ENCODE assay signal across 1 cellular context in the genomic region with DNA sequence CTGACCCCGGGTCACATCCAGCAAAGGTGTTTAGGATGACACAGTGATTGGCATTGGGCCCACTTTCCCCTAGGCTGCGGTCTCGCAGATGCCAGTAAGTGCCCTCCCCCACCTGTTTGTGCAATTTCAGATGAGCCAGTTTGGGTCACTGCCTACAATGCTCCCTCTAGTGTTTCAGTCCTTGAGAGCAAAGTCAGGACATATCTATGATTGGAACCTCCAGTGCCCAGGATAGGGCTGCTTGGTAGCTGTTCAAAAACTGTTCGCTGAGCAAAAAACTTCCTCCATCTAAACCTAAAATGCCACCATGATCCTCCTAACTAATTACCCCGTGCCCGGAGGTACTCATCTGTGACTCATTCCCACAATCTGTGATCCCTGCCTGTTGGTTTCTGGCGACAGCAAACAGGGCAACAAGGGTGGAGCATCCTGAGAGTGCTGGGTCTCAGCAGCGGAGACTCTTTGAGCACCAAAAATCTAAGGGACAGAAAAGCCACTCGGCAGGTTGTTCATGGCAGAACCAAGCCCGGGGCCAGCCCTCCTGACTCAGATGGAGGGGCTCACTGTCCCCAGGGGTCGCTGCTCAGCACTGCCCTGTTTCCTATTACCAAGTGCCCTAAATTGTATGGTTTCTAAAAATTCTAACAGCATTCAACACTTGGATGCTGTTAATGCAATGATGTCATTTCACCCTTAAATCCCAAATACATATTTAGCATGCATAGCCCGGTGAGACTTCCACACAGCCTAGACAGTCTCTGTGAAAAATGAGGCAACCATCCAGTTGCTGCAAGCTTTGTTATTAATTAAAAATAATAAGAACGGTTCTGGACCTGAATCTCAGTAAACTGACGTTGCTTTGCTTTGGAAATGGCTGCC.
A peak's percentile ranks its signal among the peaks of the same experiment; 100 is the strongest.
TF ChIP-seq lines count a peak whose summit lies in the region.

No MANE protein-coding gene starts in this region.

TF ChIP-seq in HepG2, 621 proteins besides CTCF, POLR2A, EP300 and RAD21 (continued from another document and continues in another):
- TF ChIP-seq, protein P1, sequence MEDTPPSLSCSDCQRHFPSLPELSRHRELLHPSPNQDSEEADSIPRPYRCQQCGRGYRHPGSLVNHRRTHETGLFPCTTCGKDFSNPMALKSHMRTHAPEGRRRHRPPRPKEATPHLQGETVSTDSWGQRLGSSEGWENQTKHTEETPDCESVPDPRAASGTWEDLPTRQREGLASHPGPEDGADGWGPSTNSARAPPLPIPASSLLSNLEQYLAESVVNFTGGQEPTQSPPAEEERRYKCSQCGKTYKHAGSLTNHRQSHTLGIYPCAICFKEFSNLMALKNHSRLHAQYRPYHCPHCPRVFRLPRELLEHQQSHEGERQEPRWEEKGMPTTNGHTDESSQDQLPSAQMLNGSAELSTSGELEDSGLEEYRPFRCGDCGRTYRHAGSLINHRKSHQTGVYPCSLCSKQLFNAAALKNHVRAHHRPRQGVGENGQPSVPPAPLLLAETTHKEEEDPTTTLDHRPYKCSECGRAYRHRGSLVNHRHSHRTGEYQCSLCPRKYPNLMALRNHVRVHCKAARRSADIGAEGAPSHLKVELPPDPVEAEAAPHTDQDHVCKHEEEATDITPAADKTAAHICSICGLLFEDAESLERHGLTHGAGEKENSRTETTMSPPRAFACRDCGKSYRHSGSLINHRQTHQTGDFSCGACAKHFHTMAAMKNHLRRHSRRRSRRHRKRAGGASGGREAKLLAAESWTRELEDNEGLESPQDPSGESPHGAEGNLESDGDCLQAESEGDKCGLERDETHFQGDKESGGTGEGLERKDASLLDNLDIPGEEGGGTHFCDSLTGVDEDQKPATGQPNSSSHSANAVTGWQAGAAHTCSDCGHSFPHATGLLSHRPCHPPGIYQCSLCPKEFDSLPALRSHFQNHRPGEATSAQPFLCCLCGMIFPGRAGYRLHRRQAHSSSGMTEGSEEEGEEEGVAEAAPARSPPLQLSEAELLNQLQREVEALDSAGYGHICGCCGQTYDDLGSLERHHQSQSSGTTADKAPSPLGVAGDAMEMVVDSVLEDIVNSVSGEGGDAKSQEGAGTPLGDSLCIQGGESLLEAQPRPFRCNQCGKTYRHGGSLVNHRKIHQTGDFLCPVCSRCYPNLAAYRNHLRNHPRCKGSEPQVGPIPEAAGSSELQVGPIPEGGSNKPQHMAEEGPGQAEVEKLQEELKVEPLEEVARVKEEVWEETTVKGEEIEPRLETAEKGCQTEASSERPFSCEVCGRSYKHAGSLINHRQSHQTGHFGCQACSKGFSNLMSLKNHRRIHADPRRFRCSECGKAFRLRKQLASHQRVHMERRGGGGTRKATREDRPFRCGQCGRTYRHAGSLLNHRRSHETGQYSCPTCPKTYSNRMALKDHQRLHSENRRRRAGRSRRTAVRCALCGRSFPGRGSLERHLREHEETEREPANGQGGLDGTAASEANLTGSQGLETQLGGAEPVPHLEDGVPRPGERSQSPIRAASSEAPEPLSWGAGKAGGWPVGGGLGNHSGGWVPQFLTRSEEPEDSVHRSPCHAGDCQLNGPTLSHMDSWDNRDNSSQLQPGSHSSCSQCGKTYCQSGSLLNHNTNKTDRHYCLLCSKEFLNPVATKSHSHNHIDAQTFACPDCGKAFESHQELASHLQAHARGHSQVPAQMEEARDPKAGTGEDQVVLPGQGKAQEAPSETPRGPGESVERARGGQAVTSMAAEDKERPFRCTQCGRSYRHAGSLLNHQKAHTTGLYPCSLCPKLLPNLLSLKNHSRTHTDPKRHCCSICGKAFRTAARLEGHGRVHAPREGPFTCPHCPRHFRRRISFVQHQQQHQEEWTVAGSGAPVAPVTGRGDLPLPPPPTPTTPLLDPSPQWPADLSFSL (CRISPR knock-in tag; IDR thresholded peaks at IDR 0.05), result no peak
- TF ChIP-seq REPIN1 (CRISPR knock-in tag; IDR thresholded peaks at IDR 0.05; ENCODE audit: borderline replicate concordance, low read depth) (no peak), SIN3A (IDR thresholded peaks at IDR 0.05; ENCODE audit: borderline replicate concordance, low read depth, low read length) (no peak), ARID4A (CRISPR knock-in tag; IDR thresholded peaks at IDR 0.05; ENCODE audit: borderline replicate concordance) (no peak; the same call in 1 of the 2 replicates), FIP1L1 (IDR thresholded peaks at IDR 0.05; ENCODE audit: borderline replicate concordance, insufficient read depth, low read depth, low read length) (no peak), ZFX (CRISPR knock-in tag; IDR thresholded peaks at IDR 0.05; ENCODE audit: low read depth) (no peak; the same call in 1 of the 2 replicates), CEBPB (IDR thresholded peaks at IDR 0.05; ENCODE audit: borderline replicate concordance, low read depth, low read length) (peak; percentile 89), MEF2D (CRISPR knock-in tag; IDR thresholded peaks at IDR 0.05) (no peak), ZNF678 (CRISPR knock-in tag; IDR thresholded peaks at IDR 0.05) (no peak), ZMYM3 (CRISPR knock-in tag; IDR thresholded peaks at IDR 0.05) (0 out of 2 replicates have a peak, but pooled peaks have one; percentile 16), PRPF4 (IDR thresholded peaks at IDR 0.05; ENCODE audit: low read depth, low read length, poor library complexity, severe bottlenecking) (peak; percentile 49), KAT8 (CRISPR knock-in tag; IDR thresholded peaks at IDR 0.05) (no peak; the same call in 1 of the 2 replicates), ZNF18 (CRISPR knock-in tag; IDR thresholded peaks at IDR 0.05; ENCODE audit: insufficient replicate concordance) (no peak), ZNF616 (CRISPR knock-in tag; IDR thresholded peaks at IDR 0.05; ENCODE audit: low read depth) (no peak), ZC3H4 (CRISPR knock-in tag; IDR thresholded peaks at IDR 0.05; ENCODE audit: borderline replicate concordance) (no peak), SOX5 (CRISPR knock-in tag; IDR thresholded peaks at IDR 0.05; ENCODE audit: borderline replicate concordance) (no peak), ZNF317 (CRISPR knock-in tag; IDR thresholded peaks at IDR 0.05) (no peak), KIAA2018 (CRISPR knock-in tag; IDR thresholded peaks at IDR 0.05; ENCODE audit: borderline replicate concordance) (no peak), PHF21A (CRISPR knock-in tag; IDR thresholded peaks at IDR 0.05) (no peak), NR2C2 (CRISPR knock-in tag; IDR thresholded peaks at IDR 0.05; ENCODE audit: borderline replicate concordance) (no peak), PHF5A (CRISPR knock-in tag; IDR thresholded peaks at IDR 0.05; ENCODE audit: low read depth, unreplicated experiment) (no peak), ZNF576 (CRISPR knock-in tag; IDR thresholded peaks at IDR 0.05) (no peak)
- TF ChIP-seq, protein P2, sequence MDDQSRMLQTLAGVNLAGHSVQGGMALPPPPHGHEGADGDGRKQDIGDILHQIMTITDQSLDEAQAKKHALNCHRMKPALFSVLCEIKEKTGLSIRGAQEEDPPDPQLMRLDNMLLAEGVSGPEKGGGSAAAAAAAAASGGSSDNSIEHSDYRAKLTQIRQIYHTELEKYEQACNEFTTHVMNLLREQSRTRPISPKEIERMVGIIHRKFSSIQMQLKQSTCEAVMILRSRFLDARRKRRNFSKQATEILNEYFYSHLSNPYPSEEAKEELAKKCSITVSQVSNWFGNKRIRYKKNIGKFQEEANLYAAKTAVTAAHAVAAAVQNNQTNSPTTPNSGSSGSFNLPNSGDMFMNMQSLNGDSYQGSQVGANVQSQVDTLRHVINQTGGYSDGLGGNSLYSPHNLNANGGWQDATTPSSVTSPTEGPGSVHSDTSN (CRISPR knock-in tag; IDR thresholded peaks at IDR 0.05; ENCODE audit: borderline replicate concordance), result no peak
- TF ChIP-seq, protein P3, sequence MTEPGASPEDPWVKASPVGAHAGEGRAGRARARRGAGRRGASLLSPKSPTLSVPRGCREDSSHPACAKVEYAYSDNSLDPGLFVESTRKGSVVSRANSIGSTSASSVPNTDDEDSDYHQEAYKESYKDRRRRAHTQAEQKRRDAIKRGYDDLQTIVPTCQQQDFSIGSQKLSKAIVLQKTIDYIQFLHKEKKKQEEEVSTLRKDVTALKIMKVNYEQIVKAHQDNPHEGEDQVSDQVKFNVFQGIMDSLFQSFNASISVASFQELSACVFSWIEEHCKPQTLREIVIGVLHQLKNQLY (CRISPR knock-in tag; IDR thresholded peaks at IDR 0.05), result no peak
